Comparison of ENCODE assay signal across 1 cellular context in genomic region chr20:49825521-49826033, GRCh38.
TF ChIP-seq lines count a peak whose summit lies in the region.

No MANE protein-coding gene starts in this region.

TF ChIP-seq in H1, 55 proteins besides CTCF, POLR2A, EP300 and RAD21 (continued from another document):
- no peak for TF ChIP-seq HDAC6 (IDR thresholded peaks at IDR 0.05; ENCODE audit: low read depth, low read length)
- TF ChIP-seq, protein P1, sequence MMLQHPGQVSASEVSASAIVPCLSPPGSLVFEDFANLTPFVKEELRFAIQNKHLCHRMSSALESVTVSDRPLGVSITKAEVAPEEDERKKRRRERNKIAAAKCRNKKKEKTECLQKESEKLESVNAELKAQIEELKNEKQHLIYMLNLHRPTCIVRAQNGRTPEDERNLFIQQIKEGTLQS (IDR thresholded peaks at IDR 0.05; ENCODE audit: insufficient read depth, low read depth, low read length): no peak
- TF ChIP-seq BACH1 (IDR thresholded peaks at IDR 0.05; ENCODE audit: low read length): no peak
- TF ChIP-seq TCF12 (IDR thresholded peaks at IDR 0.05; ENCODE audit: low read depth, low read length): no peak
- TF ChIP-seq NRF1 (IDR thresholded peaks at IDR 0.05; ENCODE audit: low read depth, low read length): no peak
- TF ChIP-seq YY1 (IDR thresholded peaks at IDR 0.05; ENCODE audit: low read depth, low read length): no peak
- no peak for TF ChIP-seq BRCA1 (IDR thresholded peaks at IDR 0.05; ENCODE audit: low read depth, low read length)
- no peak for TF ChIP-seq USF2 (IDR thresholded peaks at IDR 0.05; ENCODE audit: low read length)
- no peak for TF ChIP-seq RBBP5 (IDR thresholded peaks at IDR 0.05; ENCODE audit: borderline replicate concordance, low read depth, low read length)
- no peak for TF ChIP-seq CEBPB (IDR thresholded peaks at IDR 0.05; ENCODE audit: low read depth, low read length)
- TF ChIP-seq RXRA (IDR thresholded peaks at IDR 0.05; ENCODE audit: insufficient read depth, low read depth, low read length): no peak
- TF ChIP-seq KDM4A (IDR thresholded peaks at IDR 0.05; ENCODE audit: low read depth, low read length, severe bottlenecking): no peak
